In genomic region chr22:21650280-21650679, GRCh38 we compare ENCODE assay signal across 18 cellular contexts. TPM values are rescaled to one million over a fixed set of nuclear protein-coding genes. Genes with fewer than 3 reads are reported as not detected.
DNase-seq lines count a peak whose midpoint lies in the region; ATAC-seq and TF ChIP-seq lines count a peak whose summit lies in the region.
"Had no signal": no experiment of that assay in that cellular context is flagged by ENCODE, and none has a peak within 500 bp of the region (broad histone marks: within the 10 kb centered on the region; RNA-seq: fewer than 3 reads in every experiment).

No MANE protein-coding gene starts in this region.

- WGBS in suprapubic skin = 93% methylated on average over 7 of the region's 7 CpGs

- no peak for TF ChIP-seq CTCF in suprapubic skin (IDR thresholded peaks at IDR 0.05)

- no peaks in the 10 kb centered on the region for H3K27me3 Mint-ChIP-seq in T-cell
- H3K27me3 Mint-ChIP-seq: activated B cell treated with CpG ODN at 0.5 μM for 24 hours; naive thymus-derived CD8-positive, alpha-beta T cell had no signal

- no peak for TF ChIP-seq EP300 in suprapubic skin (IDR thresholded peaks at IDR 0.05)

- H3K9me3 ChIP-seq in BLaER1 = no peaks in the 10 kb centered on the region
- H3K9me3 ChIP-seq in iPS-20b (ENCODE audit: insufficient read depth, low read depth, low read length) = no peaks in the 10 kb centered on the region
- no peaks in the 10 kb centered on the region for H3K9me3 ChIP-seq in suprapubic skin
- H3K9me3 ChIP-seq: spleen, transverse colon had no signal

- H3K36me3 Mint-ChIP-seq in T-cell = peaks cover 16% of the 10 kb centered on the region

- CTCF ChIA-PET in T-cell (lab: Charles Lee) = no interaction called here

- POLR2A ChIA-PET in T-cell (lab: Charles Lee) = no interaction called here

- no peak for ATAC-seq in T-cell (replicated peaks in 1 of 4)
- no peak for ATAC-seq in HG03045 (IDR thresholded peaks at IDR 0.05; ENCODE audit: unreplicated experiment)
- ATAC-seq: naive thymus-derived CD8-positive, alpha-beta T cell had no signal

- no peak for TF ChIP-seq POLR2A in suprapubic skin (IDR thresholded peaks at IDR 0.05)

- H3K4me1 Mint-ChIP-seq in T-cell = peaks cover 23 to 26% (median 24%) of the 10 kb centered on the region in 3 donors

- H3K27ac ChIP-seq in BLaER1 = no peak overlapping the region
- no peak overlapping the region for H3K27ac ChIP-seq in iPS-20b (ENCODE audit: low read length)
- H3K27ac ChIP-seq in suprapubic skin = no peak overlapping the region
- H3K27ac ChIP-seq: spleen, transverse colon had no signal

- H3K27ac Mint-ChIP-seq in T-cell = no peak overlapping the region
- H3K27ac Mint-ChIP-seq: activated B cell treated with CpG ODN at 0.5 μM for 24 hours, immature natural killer cell had no signal

- in situ Hi-C loops in Caki2 (cut with HindIII; ENCODE audit: low pct_unique_long_range_greater_than_20kb, low sequenced_read_pairs) = no loop called here

- H3K9me3 Mint-ChIP-seq in T-cell = no peaks in the 10 kb centered on the region
- H3K9me3 Mint-ChIP-seq: activated B cell treated with CpG ODN at 0.5 μM for 24 hours; immature natural killer cell; naive thymus-derived CD8-positive, alpha-beta T cell had no signal

- H3K4me3 ChIP-seq in BLaER1 (no peak overlapping the region), iPS-20b (ENCODE audit: low read length) (no peak overlapping the region), suprapubic skin (no peak overlapping the region)
- H3K4me3 ChIP-seq: lung, transverse colon had no signal

- H3K4me1 ChIP-seq in BLaER1 (peaks cover 57% of the 10 kb centered on the region), iPS-20b (ENCODE audit: insufficient read depth, low read length) (peaks cover 6% of the 10 kb centered on the region; the same call in 1 of the 2 replicates), suprapubic skin (peaks cover 21% of the 10 kb centered on the region)

- peaks cover 52% of the 10 kb centered on the region for H3K36me3 ChIP-seq in BLaER1
- peaks cover 32% of the 10 kb centered on the region for H3K36me3 ChIP-seq in iPS-20b (ENCODE audit: insufficient read depth, low read depth, low read length)
- peaks cover 1% of the 10 kb centered on the region for H3K36me3 ChIP-seq in suprapubic skin
- H3K36me3 ChIP-seq: transverse colon had no signal

- H3K4me3 Mint-ChIP-seq in T-cell = peak overlapping the region in 2 of 3 donors; percentile 21 to 90
- H3K4me3 Mint-ChIP-seq: activated B cell treated with CpG ODN at 0.5 μM for 24 hours had no signal

- H3K9ac ChIP-seq in BLaER1 = peak overlapping the region; percentile 94
- peak overlapping the region; percentile 92; the same call in 1 of the 2 replicates for H3K9ac ChIP-seq in iPS-20b (ENCODE audit: low read depth, low read length)

- H3K27me3 ChIP-seq in BLaER1 (no peaks in the 10 kb centered on the region), iPS-20b (ENCODE audit: insufficient read depth, low read length) (no peaks in the 10 kb centered on the region), suprapubic skin (no peaks in the 10 kb centered on the region)
- H3K27me3 ChIP-seq: spleen, transverse colon had no signal

- H4K20me1 ChIP-seq in BLaER1 = no peaks in the 10 kb centered on the region

- DNase-seq in Caki2 (ENCODE audit: low read depth) (peak; percentile 21), T-cell (no peak), suprapubic skin (ENCODE audit: low spot score in 2 of 2) (no peak), HT-29 (ENCODE audit: low spot score) (no peak)
- no peak for DNase-seq in stimulated activated naive CD4-positive, alpha-beta T cell (lab: John Stamatoyannopoulos, UW)
- DNase-seq: activated B cell treated with CpG ODN at 0.5 μM for 24 hours; activated CD8-positive, alpha-beta memory T cell treated with anti-CD3 and anti-CD28 coated beads, Interleukin-2, amount 50 U/mL, for 48 hours; C1 segment of cervical spinal cord; HCEC 1CT; immature natural killer cell; naive thymus-derived CD8-positive, alpha-beta T cell; NCI-H1436 treated with DMSO at 0.1 percent for 48 hours; spleen; transverse colon had no signal

- H3K4me2 ChIP-seq in BLaER1 = peak overlapping the region; percentile 92

RNA-seq across cellular contexts. Expression of gene SDF2L1, which starts 8.2 kb away (rescaled TPM):
- total RNA-seq in Caki2 (2014; rRNA removed; shearing (Covaris generic); ENCODE audit: low replicate concordance) = 39.5 and 46.1 TPM in 2 replicates
- total RNA-seq in T-cell (10 to 100 TPM; 22.1 to 55.4 (median 50.2) TPM), suprapubic skin (10 to 100 TPM; 11.2 to 23.6 (median 18.7) TPM)
- 134 and 139 TPM in 2 replicates for total RNA-seq in HT-29 (2014; rRNA removed; shearing (Covaris generic))

RNA-seq across cellular contexts. Expression of gene PPIL2, which starts 15.5 kb away (rescaled TPM):
- total RNA-seq in Caki2 (2014; rRNA removed; shearing (Covaris generic); ENCODE audit: low replicate concordance) = 13.4 and 15.8 TPM in 2 replicates
- 10 to 100 TPM; 72.0 to 82.5 (median 79.4) TPM for total RNA-seq in T-cell
- total RNA-seq in suprapubic skin = 100 to 1,000 TPM in 1 of 4 donors, 10 to 100 TPM in 3; 38.4 to 129 (median 40.3) TPM
- 35.5 and 42.6 TPM in 2 replicates for total RNA-seq in HT-29 (2014; rRNA removed; shearing (Covaris generic))

RNA-seq across cellular contexts. Expression of gene CCDC116, which starts 17.7 kb away (rescaled TPM):
- total RNA-seq in Caki2 (2014; rRNA removed; shearing (Covaris generic); ENCODE audit: low replicate concordance) = 0.07 TPM in 1 of 2 replicates, not detected in the other
- total RNA-seq in T-cell (under 1 TPM in 4 of 5 donors, not detected in 1; 0.16 to 0.79 (median 0.66) TPM), suprapubic skin (1 to 10 TPM in 2 of 4 donors, not detected in 2; 1.0 TPM)
- 0.33 TPM in 1 of 2 replicates, not detected in the other for total RNA-seq in HT-29 (2014; rRNA removed; shearing (Covaris generic))

RNA-seq across cellular contexts. Expression of gene YDJC, which starts 20.5 kb away (rescaled TPM):
- total RNA-seq in Caki2 (2014; rRNA removed; shearing (Covaris generic); ENCODE audit: low replicate concordance) = 158 and 165 TPM in 2 replicates
- total RNA-seq in T-cell (10 to 100 TPM; 28.3 to 69.2 (median 62.2) TPM), suprapubic skin (10 to 100 TPM; 28.6 to 34.6 (median 30.9) TPM)
- total RNA-seq in HT-29 (2014; rRNA removed; shearing (Covaris generic)) = 160 and 195 TPM in 2 replicates
